8 cellular contexts compared by ENCODE assay signal in genomic region chr4:3880595-3881120, GRCh38.
A peak's percentile ranks its signal among the peaks of the same experiment; 100 is the strongest.
DNase-seq lines count a peak whose midpoint lies in the region; ATAC-seq and TF ChIP-seq lines count a peak whose summit lies in the region.

No MANE protein-coding gene starts in this region.

- no peak overlapping the region for H3K27ac ChIP-seq in IMR-90 (ENCODE audit: insufficient read depth, low read length)
- no peak overlapping the region for H3K27ac ChIP-seq in aorta (ENCODE audit: low read depth in 1 of 2, low read length in 2 of 2)

- in situ Hi-C loops in IMR-90 (cut with MboI; ENCODE audit: low sequenced_read_pairs) = no loop called here

- no peak overlapping the region for H2BK5ac ChIP-seq in IMR-90 (ENCODE audit: low read depth, low read length, poor library complexity, severe bottlenecking)

- peaks cover 16% of the 10 kb centered on the region for H3K36me3 Mint-ChIP-seq in glutamatergic neuron (ENCODE audit: unreplicated experiment)
- no peaks in the 10 kb centered on the region for H3K36me3 Mint-ChIP-seq in progenitor cell of endocrine pancreas (ENCODE audit: insufficient read depth)

- H4K5ac ChIP-seq in IMR-90 (ENCODE audit: low read depth, low read length) = no peak overlapping the region

- H3K4me1 ChIP-seq in IMR-90 (ENCODE audit: control insufficient read depth, insufficient read depth, low read length) (no peaks in the 10 kb centered on the region; the same call in 1 of the 2 replicates), aorta (ENCODE audit: control insufficient read depth in 1 of 2, insufficient read depth in 2 of 2, low read length in 2 of 2) (no peaks in the 10 kb centered on the region)

- H3K27ac Mint-ChIP-seq in glutamatergic neuron (ENCODE audit: unreplicated experiment) = no peak overlapping the region
- H3K27ac Mint-ChIP-seq in progenitor cell of endocrine pancreas = no peak overlapping the region

- H3K4me3 ChIP-seq in IMR-90 (ENCODE audit: insufficient read depth, low read depth, low read length) = no peak overlapping the region
- no peak overlapping the region for H3K4me3 ChIP-seq in aorta (ENCODE audit: low read length in 2 of 2)

- no peaks in the 10 kb centered on the region for H3K9me1 ChIP-seq in IMR-90 (ENCODE audit: insufficient read depth, low read length)

- no peaks in the 10 kb centered on the region for H4K20me1 ChIP-seq in IMR-90 (ENCODE audit: insufficient read depth, low read length)

- DNase-seq in ELR (ENCODE audit: low read depth) (peak; percentile 65), IMR-90 (peak; percentile 33), SHP77 treated with DMSO at 0.1 percent for 48 hours (lab: John Stamatoyannopoulos, UW) (peak; percentile 1), glutamatergic neuron (peak; percentile 93), progenitor cell of endocrine pancreas (ENCODE audit: low spot score, unreplicated experiment) (peak; percentile 78), aorta (peak; percentile 74 to 90)
- peak; percentile 24 to 51 (median 39) for DNase-seq in activated naive CD4-positive, alpha-beta T cell (lab: John Stamatoyannopoulos, UW)

- no peak overlapping the region for H2AK9ac ChIP-seq in IMR-90 (replicated peaks; ENCODE audit: low read depth, low read length, poor library complexity)

- H2BK20ac ChIP-seq in IMR-90 (ENCODE audit: low read depth, low read length) = no peak overlapping the region

- H2AK5ac ChIP-seq in IMR-90 (ENCODE audit: low read depth, low read length) = no peak overlapping the region

- peaks cover 6% of the 10 kb centered on the region for H3K27me3 Mint-ChIP-seq in glutamatergic neuron (ENCODE audit: unreplicated experiment)
- peaks cover 71% of the 10 kb centered on the region for H3K27me3 Mint-ChIP-seq in progenitor cell of endocrine pancreas

- H4K8ac ChIP-seq in IMR-90 (ENCODE audit: low read depth in 2 of 2, low read length in 2 of 2) = no peak overlapping the region

- TF ChIP-seq CTCF in IMR-90 (conservative IDR thresholded peaks at IDR 0.05; ENCODE audit: low read depth, low read length) = peak; percentile 57
- peak; percentile 75 for TF ChIP-seq CTCF in glutamatergic neuron (IDR thresholded peaks at IDR 0.05; ENCODE audit: partially characterized antibody, unreplicated experiment)
- TF ChIP-seq CTCF in progenitor cell of endocrine pancreas (IDR thresholded peaks at IDR 0.05; ENCODE audit: unreplicated experiment) = peak; percentile 77

- H3K4me3 Mint-ChIP-seq in glutamatergic neuron (ENCODE audit: unreplicated experiment) = no peak overlapping the region
- H3K4me3 Mint-ChIP-seq in progenitor cell of endocrine pancreas (ENCODE audit: low read depth) = no peak overlapping the region

- TF ChIP-seq RAD21 in IMR-90 (IDR thresholded peaks at IDR 0.05; ENCODE audit: low read length) = peak; percentile 69

- CTCF ChIA-PET in IMR-90 (lab: Yijun Ruan, JAX) = interaction anchor here (1.2 to 1.3 kb wide), 2 partner anchors 14 to 115 kb away, joined by 4 to 5 read pairs; partner anchors contain the start of gene ADRA2C

- no peak overlapping the region for H3K9ac ChIP-seq in IMR-90 (ENCODE audit: low read depth, low read length)

- no peak overlapping the region for H3K4ac ChIP-seq in IMR-90 (ENCODE audit: low read depth, low read length)

- no peak for TF ChIP-seq POLR2A in IMR-90 (IDR thresholded peaks at IDR 0.05; ENCODE audit: low read depth, low read length)

- H3K4me2 ChIP-seq in IMR-90 (ENCODE audit: low read depth, low read length) = no peak overlapping the region

- dilution Hi-C loops in IMR-90 (cut with HindIII; ENCODE audit: low sequenced_read_pairs, unreplicated experiment) = no loop called here

- H3K4me1 Mint-ChIP-seq in glutamatergic neuron (ENCODE audit: low read depth, unreplicated experiment) (no peaks in the 10 kb centered on the region), progenitor cell of endocrine pancreas (ENCODE audit: low read depth) (no peaks in the 10 kb centered on the region)

- H2BK120ac ChIP-seq in IMR-90 (ENCODE audit: low read depth, low read length) = no peak overlapping the region

- H3K79me1 ChIP-seq in IMR-90 (ENCODE audit: low read depth in 1 of 2, low read length in 2 of 2) = no peaks in the 10 kb centered on the region

- H3K9me3 Mint-ChIP-seq in glutamatergic neuron (ENCODE audit: unreplicated experiment) (peaks cover 6% of the 10 kb centered on the region), progenitor cell of endocrine pancreas (ENCODE audit: low read depth) (peaks cover 3% of the 10 kb centered on the region)

- H2BK15ac ChIP-seq in IMR-90 (ENCODE audit: low read depth, low read length) = no peak overlapping the region

- BruUV-seq in IMR-90 (replicated peaks; lab: Mats Ljungman, UMichigan) = no TSS peak

- H3K14ac ChIP-seq in IMR-90 (replicated peaks; ENCODE audit: low read depth, low read length) = no peak overlapping the region

- POLR2A ChIA-PET in IMR-90 (lab: Charles Lee; ENCODE audit: unreplicated experiment) = interaction anchor here (0.7 kb wide), 1 partner anchor 89 kb away, joined by 3 read pairs; no protein-coding TSS in a partner anchor

- H3K18ac ChIP-seq in IMR-90 (ENCODE audit: low read depth, low read length) = no peak overlapping the region

- H2AFZ ChIP-seq in IMR-90 (replicated peaks; ENCODE audit: low read length, poor library complexity) = no peak overlapping the region

- 5% methylated on average over 15 of the region's 20 CpGs; no CpG with 5 or more reads in 1 of the 2 experiments for WGBS in IMR-90 (ENCODE audit: extremely low coverage in 2 of 2, insufficient read length in 1 of 2), 2 experiments
- 5 to 6% methylated on average over 20 of the region's 20 CpGs for WGBS in aorta, 2 donors

- H3K27me3 ChIP-seq in IMR-90 (ENCODE audit: control insufficient read depth, insufficient read depth, low read length) = peaks cover 52% of the 10 kb centered on the region
- no peaks in the 10 kb centered on the region for H3K27me3 ChIP-seq in aorta (ENCODE audit: control insufficient read depth in 1 of 2, insufficient read depth in 2 of 2, low read length in 1 of 2)

- intact Hi-C loops in IMR-90 (cut with micrococcal nuclease) (no loop called here), aorta (cut with DNase I) (loop anchor here in 1 of 2 donors (2.0 kb wide), 1 partner anchor 314 kb away; no protein-coding TSS in a partner anchor)

- H3K9me3 ChIP-seq in IMR-90 (ENCODE audit: control insufficient read depth, insufficient read depth, low read length) (peaks cover 2% of the 10 kb centered on the region), aorta (ENCODE audit: control insufficient read depth, low read length) (peaks cover 4% of the 10 kb centered on the region)

- ATAC-seq in IMR-90 (ENCODE audit: low read depth) (peak; percentile 93), aorta (ENCODE audit: low FRiP score) (peak; percentile 82), GM21360 (IDR thresholded peaks at IDR 0.05; ENCODE audit: unreplicated experiment) (no peak)

- no peak overlapping the region for H3K23ac ChIP-seq in IMR-90 (ENCODE audit: low read depth, low read length)

- no peak overlapping the region for H3K56ac ChIP-seq in IMR-90 (ENCODE audit: extremely low read depth, insufficient read depth, low read length)

- no peak overlapping the region for H4K91ac ChIP-seq in IMR-90 (ENCODE audit: insufficient read depth, low read depth, low read length)

- no peaks in the 10 kb centered on the region for H3K36me3 ChIP-seq in IMR-90 (ENCODE audit: control insufficient read depth, insufficient read depth, low read length)
- H3K36me3 ChIP-seq in aorta (ENCODE audit: control insufficient read depth in 1 of 2, insufficient read depth in 2 of 2, low read length in 1 of 2) = no peaks in the 10 kb centered on the region

TF ChIP-seq in IMR-90, 13 proteins besides CTCF, POLR2A, EP300 and RAD21:
- no peak for TF ChIP-seq BHLHE40 (IDR thresholded peaks at IDR 0.05; ENCODE audit: low read depth, low read length)
- peak; percentile 61 for TF ChIP-seq SMC3 (IDR thresholded peaks at IDR 0.05; ENCODE audit: low read depth, low read length)
TF ChIP-seq in IMR-90: peak in this region for 1.

Comparison
In these comparisons a context has a peak if more than half of its experiments do, and no peak if none do; other contexts are left out.
1. DNase-seq: peak in every context shown above with its lines; median percentile 93 in glutamatergic neuron; 82 in aorta; 78 in progenitor cell of endocrine pancreas; 65 in ELR; 39 in activated naive CD4-positive, alpha-beta T cell; 33 in IMR-90; 1 in SHP77 treated with DMSO at 0.1 percent for 48 hours.